In the genomic region with DNA sequence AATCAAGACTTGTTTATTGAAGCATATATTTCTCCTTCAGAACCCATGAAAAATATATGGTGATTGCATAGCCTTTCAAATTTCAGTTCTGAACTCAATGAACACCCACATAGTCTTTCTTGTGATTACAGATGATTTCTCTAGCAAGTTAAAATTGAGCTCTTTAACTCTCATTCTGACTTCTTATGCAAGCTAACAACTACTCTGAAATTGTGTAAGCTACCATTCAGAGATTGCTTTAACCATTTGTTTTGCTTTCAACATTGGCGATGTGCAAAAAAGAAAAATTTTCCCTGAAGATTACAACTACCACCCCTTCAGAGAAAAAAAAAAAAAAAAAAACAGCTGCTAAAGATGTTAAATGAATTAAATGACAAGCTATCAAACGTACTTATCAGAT, we compare ENCODE assay signal across 27 cellular contexts.
"Had no signal": no experiment of that assay in that cellular context is flagged by ENCODE, and none has a peak within 500 bp of the region (broad histone marks: within the 10 kb centered on the region; RNA-seq: fewer than 3 reads in every experiment).

No MANE protein-coding gene starts in this region.

- H3K36me3 ChIP-seq: neural progenitor cell, ovary, spleen, stomach, thoracic aorta, thyroid gland, tibial nerve, upper lobe of left lung, vagina had no signal

- H3K27me3 ChIP-seq: neural progenitor cell, ovary, spleen, stomach, thyroid gland, tibial nerve, upper lobe of left lung, vagina had no signal

- H3K4me2 ChIP-seq: neural progenitor cell, smooth muscle cell had no signal

- H3K79me2 ChIP-seq: parathyroid adenoma had no signal

- ATAC-seq: natural killer cell; psoas muscle; right cardiac atrium; sciatic nerve; stimulated activated naive B cell treated with anti-CD40 and anti-IgM and Interleukin-4, amounts not matched to agents 10 μg/mL and 1 μg/mL and 100 μg/mL, for 72 hours had no signal

- DNase-seq: natural killer cell; occipital lobe; ovary; posterior cingulate gyrus; psoas muscle; right cardiac atrium; spleen; stimulated activated CD4-positive, alpha-beta T cell treated with anti-CD3 and anti-CD28 coated beads, Interleukin-12 subunit alpha, Interleukin-12 subunit beta, amount 100 ng/mL, for 4 hours; stimulated activated CD4-positive, alpha-beta T cell treated with anti-CD3 and anti-CD28 coated beads, Interleukin-1b, Interleukin-23, amount 100 ng/mL, for 48 hours; stimulated activated CD4-positive, alpha-beta T cell treated with anti-CD3 and anti-CD28 coated beads, Interleukin-4, amount 100 ng/mL, for 1 hour; stimulated activated CD4-positive, alpha-beta T cell treated with anti-CD3 and anti-CD28 coated beads, Interleukin-4, amount 100 ng/mL, for 4 hours; stimulated activated CD8-positive, alpha-beta memory T cell treated with anti-CD3 and anti-CD28 coated beads, Interleukin-4, amount 100 ng/mL, for 48 hours; stimulated activated naive B cell treated with anti-CD40 and anti-IgM and Interleukin-4, amounts not matched to agents 10 μg/mL and 1 μg/mL and 100 μg/mL, for 72 hours; stimulated activated naive CD4-positive, alpha-beta T cell treated with Interleukin-2 at 50 U/mL for 16 hours; stomach; thyroid gland; trophoblast cell; upper lobe of left lung had no signal

- H3K9me3 ChIP-seq: ovary, psoas muscle, spleen, stomach, thoracic aorta, thyroid gland, tibial nerve, upper lobe of left lung, vagina had no signal

- H3K9ac ChIP-seq: neural progenitor cell, parathyroid adenoma had no signal

- H3K4me1 ChIP-seq: parathyroid adenoma, psoas muscle, spleen, stomach, thyroid gland, tibial nerve, upper lobe of left lung, vagina had no signal

- H3K27ac ChIP-seq: neural progenitor cell, ovary, parathyroid adenoma, psoas muscle, skin epidermis, spleen, stomach, thoracic aorta, thyroid gland, tibial nerve, upper lobe of left lung, vagina had no signal

- H3K4me3 ChIP-seq: neural progenitor cell, ovary, psoas muscle, skin epidermis, smooth muscle cell, spleen, stomach, thoracic aorta, thyroid gland, tibial nerve, upper lobe of left lung, vagina had no signal

- H2AFZ ChIP-seq: neural progenitor cell, parathyroid adenoma had no signal

- FAIRE-seq: urothelium cell line had no signal
